In genomic region chr6:206264-206663, GRCh38 we compare ENCODE assay signal across 33 cellular contexts.
"Had no signal": no experiment of that assay in that cellular context is flagged by ENCODE, and none has a peak within 500 bp of the region (broad histone marks: within the 10 kb centered on the region; RNA-seq: fewer than 3 reads in every experiment).

No MANE protein-coding gene starts in this region.

- ATAC-seq: activated CD4-positive, alpha-beta T cell treated with anti-CD3 and anti-CD28 coated beads for 36 hours; activated CD8-positive, alpha-beta memory T cell treated with anti-CD3 and anti-CD28 coated beads, Interleukin-2, amount 10 ng/mL, durations not matched to agents 7 days and 5 days; activated CD8-positive, alpha-beta T cell treated with anti-CD3 and anti-CD28 coated beads, Interleukin-2, amount 10 ng/mL, durations not matched to agents 7 days and 5 days; activated naive CD4-positive, alpha-beta T cell treated with anti-CD3 and anti-CD28 coated beads, Interleukin-2, amount 50 U/mL, for 72 hours; effector memory CD8-positive, alpha-beta T cell; foreskin keratinocyte; gastrocnemius medialis; T-cell had no signal

- H3K4me3 ChIP-seq: ascending aorta, breast epithelium, cardiac muscle cell, coronary artery, esophagus muscularis mucosa, gastrocnemius medialis had no signal

- H3K36me3 Mint-ChIP-seq: activated CD4-positive, alpha-beta memory T cell treated with anti-CD3 and anti-CD28 coated beads for 36 hours; activated naive CD4-positive, alpha-beta T cell treated with anti-CD3 and anti-CD28 coated beads, Interleukin-2, amount 50 U/mL, for 72 hours; activated naive CD8-positive, alpha-beta T cell treated with anti-CD3 and anti-CD28 coated beads, Interleukin-2, amount 10 ng/mL, durations not matched to agents 7 days and 5 days; brain; T-cell had no signal

- DNase-seq: activated CD4-positive, alpha-beta memory T cell treated with anti-CD3 and anti-CD28 coated beads for 36 hours; activated CD4-positive, alpha-beta T cell treated with anti-CD3 and anti-CD28 coated beads for 36 hours; activated CD4-positive, alpha-beta T cell treated with anti-CD3 and anti-CD28 coated beads, Interleukin-2, amount 10 ng/mL, durations not matched to agents 24 days and 14 days; activated CD4-positive, CD25-positive, alpha-beta regulatory T cell; activated CD4-positive, CD25-positive, alpha-beta regulatory T cell treated with anti-CD3 and anti-CD28 coated beads, Interleukin-2, amount 50 U/mL, for 72 hours; activated CD8-positive, alpha-beta memory T cell treated with anti-CD3 and anti-CD28 coated beads, Interleukin-2, amount 10 ng/mL, durations not matched to agents 7 days and 5 days; activated CD8-positive, alpha-beta memory T cell treated with anti-CD3 and anti-CD28 coated beads, Interleukin-2, amount 50 U/mL, for 4 hours; activated CD8-positive, alpha-beta T cell treated with anti-CD3 and anti-CD28 coated beads, Interleukin-2, amount 10 ng/mL, durations not matched to agents 7 days and 5 days; activated effector memory CD4-positive, alpha-beta T cell treated with anti-CD3 and anti-CD28 coated beads, Interleukin-2, amount 50 U/mL, for 16 hours; activated naive CD4-positive, alpha-beta T cell treated with anti-CD3 and anti-CD28 coated beads for 36 hours; activated naive CD8-positive, alpha-beta T cell treated with anti-CD3 and anti-CD28 coated beads, Interleukin-2, amount 10 ng/mL, durations not matched to agents 7 days and 5 days; activated T-cell treated with anti-CD3 and anti-CD28 coated beads, Interleukin-2, amount 50 U/mL, for 1 hour; activated T-cell treated with anti-CD3 and anti-CD28 coated beads, Interleukin-2, amount 50 U/mL, for 48 hours; central memory CD4-positive, alpha-beta T cell; dermis blood vessel endothelial cell; effector CD4-positive, alpha-beta T cell; effector memory CD8-positive, alpha-beta T cell; erythroblast; foreskin keratinocyte; gastrocnemius medialis; glutamatergic neuron; SW 1271; T-cell; T-helper 2 cell had no signal

- H3K4me1 ChIP-seq: ascending aorta, breast epithelium, esophagus muscularis mucosa, foreskin keratinocyte, gastrocnemius medialis had no signal

- H3K36me3 ChIP-seq: ascending aorta, breast epithelium, cardiac muscle cell, esophagus muscularis mucosa, gastrocnemius medialis had no signal

- H3K27ac ChIP-seq: ascending aorta, breast epithelium, cardiac muscle cell, coronary artery, esophagus muscularis mucosa, foreskin keratinocyte, gastrocnemius medialis had no signal

- H3K9me3 ChIP-seq: ascending aorta, breast epithelium, esophagus muscularis mucosa, gastrocnemius medialis had no signal

- H3K9me3 Mint-ChIP-seq: activated CD4-positive, alpha-beta memory T cell treated with anti-CD3 and anti-CD28 coated beads for 36 hours; activated CD4-positive, alpha-beta T cell treated with anti-CD3 and anti-CD28 coated beads, Interleukin-2, amount 10 ng/mL, durations not matched to agents 24 days and 14 days; activated naive CD4-positive, alpha-beta T cell treated with anti-CD3 and anti-CD28 coated beads for 36 hours; activated naive CD4-positive, alpha-beta T cell treated with anti-CD3 and anti-CD28 coated beads, Interleukin-2, amount 50 U/mL, for 72 hours; activated naive CD8-positive, alpha-beta T cell treated with anti-CD3 and anti-CD28 coated beads, Interleukin-2, amount 10 ng/mL, durations not matched to agents 7 days and 5 days; activated T-helper 1 cell treated with anti-CD3 and anti-CD28 coated beads, Interleukin-12 subunit alpha, Interleukin-12 subunit beta, Interleukin-2, Interleukin-4 antibody, amounts not matched to agents 30 ng/mL and 10 ng/mL and 1 ng/mL, durations not matched to agents 14 hours and 24 hours and 36 hours; activated T-helper 2 cell treated with anti-CD3 and anti-CD28 coated beads, Interferon-gamma antibody, Interleukin-2, Interleukin-4, amounts not matched to agents 10 μg/mL and 5 μg/mL and 100 μg/mL, durations not matched to agents 14 hours and 24 hours and 36 hours; effector memory CD8-positive, alpha-beta T cell; T-cell had no signal

- H3K4me3 Mint-ChIP-seq: activated CD4-positive, alpha-beta memory T cell treated with anti-CD3 and anti-CD28 coated beads for 36 hours; activated CD4-positive, alpha-beta T cell treated with anti-CD3 and anti-CD28 coated beads for 36 hours; activated CD4-positive, alpha-beta T cell treated with anti-CD3 and anti-CD28 coated beads, Interleukin-2, amount 10 ng/mL, durations not matched to agents 24 days and 14 days; activated CD8-positive, alpha-beta memory T cell treated with anti-CD3 and anti-CD28 coated beads, Interleukin-2, amount 10 ng/mL, durations not matched to agents 7 days and 5 days; activated CD8-positive, alpha-beta T cell treated with anti-CD3 and anti-CD28 coated beads, Interleukin-2, amount 10 ng/mL, durations not matched to agents 7 days and 5 days; activated naive CD4-positive, alpha-beta T cell treated with anti-CD3 and anti-CD28 coated beads for 36 hours; activated naive CD8-positive, alpha-beta T cell treated with anti-CD3 and anti-CD28 coated beads, Interleukin-2, amount 10 ng/mL, durations not matched to agents 7 days and 5 days; activated T-helper 1 cell treated with anti-CD3 and anti-CD28 coated beads, Interleukin-12 subunit alpha, Interleukin-12 subunit beta, Interleukin-2, Interleukin-4 antibody, amounts not matched to agents 30 ng/mL and 10 ng/mL and 1 ng/mL, durations not matched to agents 14 hours and 24 hours and 36 hours; brain; effector memory CD8-positive, alpha-beta T cell; T-cell had no signal

- H3K27ac Mint-ChIP-seq: activated CD4-positive, alpha-beta memory T cell treated with anti-CD3 and anti-CD28 coated beads for 36 hours; activated CD4-positive, alpha-beta T cell treated with anti-CD3 and anti-CD28 coated beads for 36 hours; activated naive CD4-positive, alpha-beta T cell treated with anti-CD3 and anti-CD28 coated beads for 36 hours; activated naive CD8-positive, alpha-beta T cell treated with anti-CD3 and anti-CD28 coated beads, Interleukin-2, amount 10 ng/mL, durations not matched to agents 7 days and 5 days; activated T-helper 1 cell treated with anti-CD3 and anti-CD28 coated beads, Interleukin-12 subunit alpha, Interleukin-12 subunit beta, Interleukin-2, Interleukin-4 antibody, amounts not matched to agents 30 ng/mL and 10 ng/mL and 1 ng/mL, durations not matched to agents 14 hours and 24 hours and 36 hours; activated T-helper 2 cell treated with anti-CD3 and anti-CD28 coated beads, Interferon-gamma antibody, Interleukin-2, Interleukin-4, amounts not matched to agents 10 μg/mL and 5 μg/mL and 100 μg/mL, durations not matched to agents 14 hours and 24 hours and 36 hours; brain; effector memory CD8-positive, alpha-beta T cell; T-cell had no signal

- H3K27me3 ChIP-seq: ascending aorta, cardiac muscle cell, foreskin keratinocyte had no signal
